Comparison of ENCODE assay signal across 15 cellular contexts in genomic region chr17:66448008-66448644, GRCh38.
DNase-seq lines count a peak whose midpoint lies in the region; ATAC-seq and TF ChIP-seq lines count a peak whose summit lies in the region.
"Had no signal": no experiment of that assay in that cellular context is flagged by ENCODE, and none has a peak within 500 bp of the region (broad histone marks: within the 10 kb centered on the region; RNA-seq: fewer than 3 reads in every experiment).

No MANE protein-coding gene starts in this region.

- no peak overlapping the region for H3K4me3 Mint-ChIP-seq in CD8-positive, alpha-beta T cell
- H3K4me3 Mint-ChIP-seq: H9 had no signal

- POLR2A ChIA-PET in CD8-positive, alpha-beta T cell (lab: Charles Lee): no interaction called here

- 81 to 89% methylated on average over 14 of the region's 14 CpGs for WGBS in sigmoid colon, 2 donors
- 88 to 89% methylated on average over 14 of the region's 14 CpGs for WGBS in thyroid gland, 2 donors

- TF ChIP-seq POLR2A in sigmoid colon (IDR thresholded peaks at IDR 0.05): no peak
- no peak for TF ChIP-seq POLR2A in gastrocnemius medialis (IDR thresholded peaks at IDR 0.05)
- no peak for TF ChIP-seq POLR2A in thyroid gland (IDR thresholded peaks at IDR 0.05)

- no peaks in the 10 kb centered on the region for H3K36me3 ChIP-seq in CD8-positive, alpha-beta T cell (ENCODE audit: insufficient read depth, low read length)
- H3K36me3 ChIP-seq in endocrine pancreas (ENCODE audit: control insufficient read depth, insufficient read depth, low read length) (no peaks in the 10 kb centered on the region), sigmoid colon (no peaks in the 10 kb centered on the region), gastrocnemius medialis (no peaks in the 10 kb centered on the region), thyroid gland (no peaks in the 10 kb centered on the region)
- H3K36me3 ChIP-seq: BE2C had no signal

- intact Hi-C loops in CD8-positive, alpha-beta T cell (cut with DNase I, micrococcal nuclease): no loop called here
- intact Hi-C loops in sigmoid colon (cut with DNase I) (no loop called here), gastrocnemius medialis (cut with DNase I; ENCODE audit: low total_unique reads) (no loop called here), thyroid gland (cut with DNase I) (no loop called here)

- no peaks in the 10 kb centered on the region for H3K9me3 ChIP-seq in CD8-positive, alpha-beta T cell (ENCODE audit: low read length)
- no peaks in the 10 kb centered on the region for H3K9me3 ChIP-seq in endocrine pancreas (ENCODE audit: control insufficient read depth, low read length)
- H3K9me3 ChIP-seq in sigmoid colon: no peaks in the 10 kb centered on the region
- H3K9me3 ChIP-seq in gastrocnemius medialis: no peaks in the 10 kb centered on the region
- H3K9me3 ChIP-seq in thyroid gland: no peaks in the 10 kb centered on the region
- H3K9me3 ChIP-seq: BE2C had no signal

- no peak overlapping the region for H3K27ac ChIP-seq in CD8-positive, alpha-beta T cell (ENCODE audit: low read depth, low read length)
- H3K27ac ChIP-seq in sigmoid colon: no peak overlapping the region
- no peak overlapping the region for H3K27ac ChIP-seq in gastrocnemius medialis
- no peak overlapping the region for H3K27ac ChIP-seq in thyroid gland

- H3K27me3 Mint-ChIP-seq in CD8-positive, alpha-beta T cell (ENCODE audit: low read depth): no peaks in the 10 kb centered on the region

- no peak for DNase-seq in CD8-positive, alpha-beta T cell
- peak; percentile 27 for DNase-seq in NCI-H69 (lab: John Stamatoyannopoulos, UW)
- DNase-seq in sigmoid colon: peak; percentile 1
- no peak for DNase-seq in gastrocnemius medialis
- no peak for DNase-seq in thyroid gland
- DNase-seq: BE2C; EL; H9; NCI-H1436 treated with DMSO at 0.1 percent for 48 hours; NCI-H524; NK-92 treated with Interleukin-12 subunit alpha and Interleukin-12 subunit beta, amount 100 ng/mL, for 24 hours; PC-3 had no signal

- no peaks in the 10 kb centered on the region for H3K9me3 Mint-ChIP-seq in CD8-positive, alpha-beta T cell
- H3K9me3 Mint-ChIP-seq: H9 had no signal

- H3K27ac Mint-ChIP-seq in CD8-positive, alpha-beta T cell: peak overlapping the region; percentile 33

- no peak overlapping the region for H3K4me3 ChIP-seq in CD8-positive, alpha-beta T cell (ENCODE audit: low read depth, low read length)
- H3K4me3 ChIP-seq in endocrine pancreas (ENCODE audit: control insufficient read depth, insufficient read depth, low read length) (peak overlapping the region; percentile 26), sigmoid colon (no peak overlapping the region), gastrocnemius medialis (no peak overlapping the region), thyroid gland (replicated peaks in 1 of 3) (no peak overlapping the region)
- H3K4me3 ChIP-seq: K562 had no signal

- no peaks in the 10 kb centered on the region for H3K27me3 ChIP-seq in CD8-positive, alpha-beta T cell (ENCODE audit: insufficient read depth, low read length)
- H3K27me3 ChIP-seq in endocrine pancreas (ENCODE audit: control insufficient read depth, insufficient read depth, low read length): no peaks in the 10 kb centered on the region
- no peaks in the 10 kb centered on the region for H3K27me3 ChIP-seq in sigmoid colon
- H3K27me3 ChIP-seq in gastrocnemius medialis: no peaks in the 10 kb centered on the region
- H3K27me3 ChIP-seq in thyroid gland: no peaks in the 10 kb centered on the region
- H3K27me3 ChIP-seq: BE2C had no signal

- no peak overlapping the region for H3K9ac ChIP-seq in endocrine pancreas (ENCODE audit: control insufficient read depth, insufficient read depth, low read length)

- H3K4me1 Mint-ChIP-seq in CD8-positive, alpha-beta T cell (ENCODE audit: low read depth): peaks cover 59% of the 10 kb centered on the region

- TF ChIP-seq CTCF in CD8-positive, alpha-beta T cell (IDR thresholded peaks at IDR 0.05): no peak
- TF ChIP-seq CTCF in sigmoid colon (IDR thresholded peaks at IDR 0.05): no peak
- no peak for TF ChIP-seq CTCF in gastrocnemius medialis (IDR thresholded peaks at IDR 0.05 in 4 of 5, conservative IDR thresholded peaks at IDR 0.05 in 1 of 5)
- TF ChIP-seq CTCF in thyroid gland (IDR thresholded peaks at IDR 0.05): no peak

- CTCF ChIA-PET in CD8-positive, alpha-beta T cell (lab: Charles Lee): no interaction called here

- ATAC-seq in CD8-positive, alpha-beta T cell: no peak
- ATAC-seq in gastrocnemius medialis: no peak
- no peak for ATAC-seq in HG02870 (IDR thresholded peaks at IDR 0.05; ENCODE audit: unreplicated experiment)
- ATAC-seq: K562, PC-3 had no signal

- H3K4me1 ChIP-seq in CD8-positive, alpha-beta T cell (ENCODE audit: insufficient read depth, low read length): peaks cover 3% of the 10 kb centered on the region
- H3K4me1 ChIP-seq in endocrine pancreas (ENCODE audit: control insufficient read depth, insufficient read depth, low read length) (no peaks in the 10 kb centered on the region), sigmoid colon (peaks cover 0 to 32% (median 21%) of the 10 kb centered on the region in 4 donors), gastrocnemius medialis (no peaks in the 10 kb centered on the region), thyroid gland (no peaks in the 10 kb centered on the region)

- TF ChIP-seq EP300 in sigmoid colon (IDR thresholded peaks at IDR 0.05): no peak

- peaks cover 26% of the 10 kb centered on the region for H3K36me3 Mint-ChIP-seq in CD8-positive, alpha-beta T cell

- in situ Hi-C loops in gastrocnemius medialis (cut with MboI; ENCODE audit: low sequenced_read_pairs in 4 of 4): no loop called here

Comparison
In these comparisons a context has a peak if more than half of its experiments do, and no peak if none do; other contexts are left out.
1. DNase-seq: peak in NCI-H69 (single experiment) and sigmoid colon (single experiment); none in CD8-positive, alpha-beta T cell (0 of 7), gastrocnemius medialis (0 of 2) and thyroid gland (0 of 2).